ENCODE assay signal across 29 cellular contexts in genomic region chr6:7703148-7703680, GRCh38. TPM values are rescaled to one million over a fixed set of nuclear protein-coding genes. Genes with fewer than 3 reads are reported as not detected.
"Had no signal": no experiment of that assay in that cellular context is flagged by ENCODE, and none has a peak within 500 bp of the region (broad histone marks: within the 10 kb centered on the region; RNA-seq: fewer than 3 reads in every experiment).

No MANE protein-coding gene starts in this region.

- ATAC-seq: effector memory CD8-positive, alpha-beta T cell; esophagus mucosa; left cardiac atrium; left ventricle myocardium superior; naive thymus-derived CD8-positive, alpha-beta T cell; psoas muscle; stimulated activated memory B cell treated with anti-CD40 and anti-IgM and Interleukin-4, amounts not matched to agents 10 μg/mL and 1 μg/mL and 100 μg/mL, for 72 hours; stimulated activated naive CD8-positive, alpha-beta T cell treated with anti-CD3 and anti-CD28 coated beads, Interleukin-15, amount 100 ng/mL, for 72 hours; T-helper 17 cell; upper lobe of right lung had no signal

- H3K9me3 ChIP-seq: ascending aorta, psoas muscle, upper lobe of right lung had no signal

- H3K4me3 ChIP-seq: ascending aorta, coronary artery, psoas muscle, smooth muscle cell, upper lobe of right lung had no signal

- H3K27ac ChIP-seq: ascending aorta, coronary artery, parathyroid adenoma, psoas muscle, upper lobe of right lung had no signal

- H3K27me3 ChIP-seq: ascending aorta, upper lobe of right lung had no signal

- H3K9ac ChIP-seq: parathyroid adenoma had no signal

- H3K4me1 ChIP-seq: parathyroid adenoma, psoas muscle, upper lobe of right lung had no signal

- H2AFZ ChIP-seq: parathyroid adenoma had no signal

- DNase-seq: activated CD4-positive, alpha-beta memory T cell treated with anti-CD3 and anti-CD28 coated beads for 36 hours; activated CD4-positive, alpha-beta T cell treated with anti-CD3 and anti-CD28 coated beads, Interleukin-2, amount 10 ng/mL, durations not matched to agents 24 days and 14 days; activated CD4-positive, CD25-positive, alpha-beta regulatory T cell treated with anti-CD3 and anti-CD28 coated beads, Interleukin-2, amount 50 U/mL, for 72 hours; activated CD8-positive, alpha-beta memory T cell treated with anti-CD3 and anti-CD28 coated beads, Interleukin-2, amount 50 U/mL, for 4 hours; activated gamma-delta T cell; activated naive CD4-positive, alpha-beta T cell treated with anti-CD3 and anti-CD28 coated beads, Interleukin-2, amount 10 ng/mL, durations not matched to agents 7 days and 5 days; activated naive CD8-positive, alpha-beta T cell treated with anti-CD3 and anti-CD28 coated beads, Interleukin-2, amount 10 ng/mL, durations not matched to agents 7 days and 5 days; activated T-cell treated with anti-CD3 and anti-CD28 coated beads, Interleukin-2, amount 50 U/mL, for 24 hours; effector memory CD8-positive, alpha-beta T cell; foreskin melanocyte; left cardiac atrium; left ventricle myocardium superior; naive thymus-derived CD8-positive, alpha-beta T cell; occipital lobe; psoas muscle; stimulated activated CD4-positive, alpha-beta T cell treated with anti-CD3 and anti-CD28 coated beads, Interleukin-1b, Interleukin-23, amount 100 ng/mL, for 48 hours; stimulated activated CD4-positive, alpha-beta T cell treated with anti-CD3 and anti-CD28 coated beads, Interleukin-4, amount 100 ng/mL, for 4 hours; stimulated activated CD8-positive, alpha-beta memory T cell treated with anti-CD3 and anti-CD28 coated beads, Interleukin-4, amount 100 ng/mL, for 48 hours; stimulated activated naive CD8-positive, alpha-beta T cell treated with anti-CD3 and anti-CD28 coated beads, Interleukin-15, amount 100 ng/mL, for 72 hours; substantia nigra; T-helper 17 cell; T1000; upper lobe of right lung had no signal

- H3K4me2 ChIP-seq: smooth muscle cell had no signal

- H3K36me3 ChIP-seq: ascending aorta, upper lobe of right lung had no signal

RNA-seq across cellular contexts. Expression of gene BMP6, which starts 22.7 kb away (rescaled TPM):
- polyA plus RNA-seq: naive thymus-derived CD8-positive, alpha-beta T cell had no signal
